ENCODE assay signal across 8 cellular contexts in the genomic region with DNA sequence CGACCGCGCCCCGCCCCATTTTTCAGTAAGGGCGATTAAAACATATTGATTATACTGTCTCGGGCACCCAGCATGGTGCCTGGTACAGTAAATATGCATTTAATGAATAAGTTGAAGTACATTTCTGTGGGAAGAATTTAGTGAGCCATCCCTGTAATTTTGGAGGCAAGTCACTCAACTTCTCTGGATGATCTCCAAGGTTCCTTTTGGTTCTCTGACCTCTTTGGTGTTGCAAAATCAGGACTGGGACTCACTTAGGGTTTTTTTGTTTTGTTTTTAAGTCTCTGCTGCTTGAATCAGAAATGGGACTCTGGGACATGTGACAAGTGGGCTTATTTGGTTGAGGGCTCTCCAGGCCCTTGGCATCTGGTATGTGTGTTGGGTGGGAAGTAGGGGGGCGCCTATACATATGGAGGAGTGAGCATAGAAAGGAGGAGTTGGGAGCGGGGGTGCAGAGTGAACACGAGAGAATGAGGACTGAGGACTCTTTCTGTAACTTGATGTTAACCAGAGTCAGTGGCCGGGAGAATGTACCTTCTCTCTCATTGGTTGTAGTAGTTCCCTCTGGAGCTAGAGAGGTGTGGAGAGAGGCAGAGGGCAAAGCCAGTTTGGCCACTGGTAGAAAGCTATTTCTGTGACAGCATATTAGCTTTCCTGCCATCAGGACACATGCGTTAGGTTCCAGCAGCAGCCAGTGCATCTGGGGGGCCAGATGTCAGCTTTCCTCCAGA. TPM values are rescaled to one million over a fixed set of nuclear protein-coding genes. Genes with fewer than 3 reads are reported as not detected.
A peak's percentile ranks its signal among the peaks of the same experiment; 100 is the strongest.
DNase-seq lines count a peak whose midpoint lies in the region; ATAC-seq and TF ChIP-seq lines count a peak whose summit lies in the region.

No MANE protein-coding gene starts in this region.

- H3K4me1 Mint-ChIP-seq in activated naive CD4-positive, alpha-beta T cell treated with anti-CD3 and anti-CD28 coated beads, Interleukin-2, amount 10 ng/mL, durations not matched to agents 7 days and 5 days: peaks cover 33% of the 10 kb centered on the region

- H3K36me3 ChIP-seq in left lung (no peaks in the 10 kb centered on the region), uterus (no peaks in the 10 kb centered on the region)

- no peaks in the 10 kb centered on the region for H3K9me3 ChIP-seq in left lung
- no peaks in the 10 kb centered on the region for H3K9me3 ChIP-seq in uterus

- H3K9me3 Mint-ChIP-seq in activated naive CD4-positive, alpha-beta T cell treated with anti-CD3 and anti-CD28 coated beads, Interleukin-2, amount 10 ng/mL, durations not matched to agents 7 days and 5 days: no peaks in the 10 kb centered on the region

- H3K4me3 Mint-ChIP-seq in activated naive CD4-positive, alpha-beta T cell treated with anti-CD3 and anti-CD28 coated beads, Interleukin-2, amount 10 ng/mL, durations not matched to agents 7 days and 5 days: peak overlapping the region; percentile 85

- intact Hi-C loops in left lung (cut with DNase I) (no loop called here), uterus (cut with DNase I; ENCODE audit: low total_unique reads) (no loop called here)

- no peak overlapping the region for H3K27ac Mint-ChIP-seq in activated naive CD4-positive, alpha-beta T cell treated with anti-CD3 and anti-CD28 coated beads, Interleukin-2, amount 10 ng/mL, durations not matched to agents 7 days and 5 days

- no peak for DNase-seq in activated naive CD4-positive, alpha-beta T cell treated with anti-CD3 and anti-CD28 coated beads, Interleukin-2, amount 10 ng/mL, durations not matched to agents 7 days and 5 days
- no peak for DNase-seq in activated naive CD4-positive, alpha-beta T cell treated with Interleukin-2 at 50 U/mL for 16 hours
- DNase-seq in astrocyte of the hippocampus (ENCODE audit: low read depth, low spot score) (peak; percentile 11), left lung (no peak), uterus (peak in 1 of 2 donors; percentile 22), DMS153 (lab: John Stamatoyannopoulos, UW) (no peak), SHP77 treated with DMSO at 0.1 percent for 48 hours (lab: John Stamatoyannopoulos, UW) (no peak)

- peak overlapping the region in 1 of 2 donors; percentile 16 for H3K27ac ChIP-seq in left lung
- peak overlapping the region; percentile 84 to 87 for H3K27ac ChIP-seq in uterus

- peaks cover 4 to 29% of the 10 kb centered on the region in 2 donors for H3K4me1 ChIP-seq in left lung
- H3K4me1 ChIP-seq in uterus: no peaks in the 10 kb centered on the region

- ATAC-seq in left lung (no peak), HG03135 (IDR thresholded peaks at IDR 0.05; ENCODE audit: unreplicated experiment) (no peak)

- peaks cover 2% of the 10 kb centered on the region for H3K36me3 Mint-ChIP-seq in activated naive CD4-positive, alpha-beta T cell treated with anti-CD3 and anti-CD28 coated beads, Interleukin-2, amount 10 ng/mL, durations not matched to agents 7 days and 5 days

- H3K4me3 ChIP-seq in left lung (peak overlapping the region; percentile 64 to 90), uterus (peak overlapping the region; percentile 51 to 91)

- TF ChIP-seq CTCF in left lung (IDR thresholded peaks at IDR 0.05): no peak
- TF ChIP-seq CTCF in uterus (IDR thresholded peaks at IDR 0.05): no peak

- H3K27me3 ChIP-seq in left lung (peaks cover 0 to 9% of the 10 kb centered on the region in 2 donors), uterus (no peaks in the 10 kb centered on the region)

- peaks cover 27% of the 10 kb centered on the region for H3K27me3 Mint-ChIP-seq in activated naive CD4-positive, alpha-beta T cell treated with anti-CD3 and anti-CD28 coated beads, Interleukin-2, amount 10 ng/mL, durations not matched to agents 7 days and 5 days

- CTCF ChIA-PET in activated naive CD4-positive, alpha-beta T cell treated with anti-CD3 and anti-CD28 coated beads, Interleukin-2, amount 10 ng/mL, durations not matched to agents 7 days and 5 days (lab: Charles Lee): interaction anchor here (0.6 to 4.9 kb wide), 2 partner anchors 132 to 133 kb away, joined by 3 to 32 read pairs; no protein-coding TSS in a partner anchor

- TF ChIP-seq POLR2A in uterus (IDR thresholded peaks at IDR 0.05): no peak

RNA-seq across cellular contexts. Expression of a gene that starts 1.9 kb away (rescaled TPM):
- total RNA-seq in left lung (10 to 100 TPM; 22.0 to 25.4 TPM), uterus (10 to 100 TPM; 25.1 to 94.4 (median 54.4) TPM)

RNA-seq across cellular contexts. Expression of a gene that starts 49.8 kb away (rescaled TPM):
- total RNA-seq in left lung (1 to 10 TPM; 7.4 to 8.9 TPM), uterus (10 to 100 TPM in 3 of 4 donors, 1 to 10 TPM in 1; 3.5 to 63.3 (median 25.6) TPM)
